9 cellular contexts compared by ENCODE assay signal in genomic region chr12:123131879-123132402, GRCh38. TPM values are rescaled to one million over a fixed set of nuclear protein-coding genes. Genes with fewer than 3 reads are reported as not detected.
DNase-seq lines count a peak whose midpoint lies in the region; ATAC-seq and TF ChIP-seq lines count a peak whose summit lies in the region.
"Had no signal": no experiment of that assay in that cellular context is flagged by ENCODE, and none has a peak within 500 bp of the region (broad histone marks: within the 10 kb centered on the region; RNA-seq: fewer than 3 reads in every experiment).

No MANE protein-coding gene starts in this region.

- H3K36me3 Mint-ChIP-seq in T-helper 2 cell treated with Interferon-gamma antibody and Interleukin-4, amounts not matched to agents 5 μg/mL and 100 μg/mL, for 36 hours (ENCODE audit: low read depth): no peaks in the 10 kb centered on the region
- H3K36me3 Mint-ChIP-seq: natural killer cell treated with Interleukin-12 subunit alpha and Interleukin-12 subunit beta and Interleukin-15 and Interleukin-18, amount 100 ng/mL, for 72 hours had no signal

- no peak overlapping the region for H3K4me3 ChIP-seq in suprapubic skin

- WGBS in suprapubic skin: 70% methylated on average over 10 of the region's 12 CpGs

- H3K27ac Mint-ChIP-seq in T-helper 2 cell treated with Interferon-gamma antibody and Interleukin-4, amounts not matched to agents 5 μg/mL and 100 μg/mL, for 36 hours: peak overlapping the region; percentile 72
- H3K27ac Mint-ChIP-seq: natural killer cell treated with Interleukin-12 subunit alpha and Interleukin-12 subunit beta and Interleukin-15 and Interleukin-18, amount 100 ng/mL, for 72 hours had no signal

- H3K27me3 Mint-ChIP-seq in T-helper 2 cell treated with Interferon-gamma antibody and Interleukin-4, amounts not matched to agents 5 μg/mL and 100 μg/mL, for 36 hours (ENCODE audit: low read depth): no peaks in the 10 kb centered on the region
- H3K27me3 Mint-ChIP-seq: natural killer cell treated with Interleukin-12 subunit alpha and Interleukin-12 subunit beta and Interleukin-15 and Interleukin-18, amount 100 ng/mL, for 72 hours had no signal

- H3K36me3 ChIP-seq in suprapubic skin: no peaks in the 10 kb centered on the region

- no peak for ATAC-seq in HG02981 (IDR thresholded peaks at IDR 0.05; ENCODE audit: unreplicated experiment)
- no peak for ATAC-seq in GM21737 (IDR thresholded peaks at IDR 0.05; ENCODE audit: unreplicated experiment)

- peak overlapping the region; percentile 51 for H3K27ac ChIP-seq in suprapubic skin

- TF ChIP-seq POLR2A in suprapubic skin (IDR thresholded peaks at IDR 0.05): peak in 1 of 2 donors; percentile 17

- H3K4me1 ChIP-seq in suprapubic skin: peaks cover 29% of the 10 kb centered on the region

- H3K27me3 ChIP-seq in suprapubic skin: no peaks in the 10 kb centered on the region

- no peaks in the 10 kb centered on the region for H3K9me3 ChIP-seq in suprapubic skin

- no peaks in the 10 kb centered on the region for H3K9me3 Mint-ChIP-seq in T-helper 2 cell treated with Interferon-gamma antibody and Interleukin-4, amounts not matched to agents 5 μg/mL and 100 μg/mL, for 36 hours
- H3K9me3 Mint-ChIP-seq: natural killer cell treated with Interleukin-12 subunit alpha and Interleukin-12 subunit beta and Interleukin-15 and Interleukin-18, amount 100 ng/mL, for 72 hours had no signal

- no peak for TF ChIP-seq CTCF in suprapubic skin (IDR thresholded peaks at IDR 0.05)

- no peak for TF ChIP-seq EP300 in suprapubic skin (IDR thresholded peaks at IDR 0.05)

- H3K4me1 Mint-ChIP-seq in T-helper 2 cell treated with Interferon-gamma antibody and Interleukin-4, amounts not matched to agents 5 μg/mL and 100 μg/mL, for 36 hours (ENCODE audit: low read depth): peaks cover 17% of the 10 kb centered on the region

- peak overlapping the region; percentile 61 for H3K4me3 Mint-ChIP-seq in T-helper 2 cell treated with Interferon-gamma antibody and Interleukin-4, amounts not matched to agents 5 μg/mL and 100 μg/mL, for 36 hours
- H3K4me3 Mint-ChIP-seq: natural killer cell treated with Interleukin-12 subunit alpha and Interleukin-12 subunit beta and Interleukin-15 and Interleukin-18, amount 100 ng/mL, for 72 hours had no signal

- DNase-seq in activated CD4-positive, alpha-beta T cell treated with anti-CD3 and anti-CD28 coated beads for 1 hour: peak; percentile 34
- no peak for DNase-seq in activated CD4-positive, alpha-beta T cell treated with anti-CD3 and anti-CD28 coated beads, Interleukin-2, amount 50 U/mL, for 4 hours
- no peak for DNase-seq in T-helper 2 cell treated with Interferon-gamma antibody and Interleukin-4, amounts not matched to agents 5 μg/mL and 100 μg/mL, for 36 hours (ENCODE audit: low spot score)
- DNase-seq in germinal center (ENCODE audit: low spot score) (peak; percentile 51), suprapubic skin (ENCODE audit: low spot score in 2 of 2) (no peak), OCI-M2 (lab: John Stamatoyannopoulos, UW; ENCODE audit: unreplicated experiment) (no peak)

RNA-seq across cellular contexts. Expression of gene PITPNM2, which starts 18.9 kb away (rescaled TPM):
- 10 to 100 TPM in 1 of 4 donors, 1 to 10 TPM in 3; 5.9 to 11.8 (median 6.9) TPM for total RNA-seq in suprapubic skin

Comparison
In these comparisons a context has a peak if more than half of its experiments do, and no peak if none do; other contexts are left out.
1. DNase-seq: peak in activated CD4-positive, alpha-beta T cell treated with anti-CD3 and anti-CD28 coated beads for 1 hour (single experiment) and germinal center (single experiment); none in activated CD4-positive, alpha-beta T cell treated with anti-CD3 and anti-CD28 coated beads, Interleukin-2, amount 50 U/mL, for 4 hours (0 of 2), T-helper 2 cell treated with Interferon-gamma antibody and Interleukin-4, amounts not matched to agents 5 μg/mL and 100 μg/mL, for 36 hours (single experiment), suprapubic skin (0 of 2) and OCI-M2 (single experiment).